ENCODE assay signal across 12 cellular contexts in genomic region chr2:237441605-237442004, GRCh38. TPM values are rescaled to one million over a fixed set of nuclear protein-coding genes. Genes with fewer than 3 reads are reported as not detected.
DNase-seq lines count a peak whose midpoint lies in the region; FAIRE-seq and TF ChIP-seq lines count a peak whose summit lies in the region.
"Had no signal": no experiment of that assay in that cellular context is flagged by ENCODE, and none has a peak within 500 bp of the region (broad histone marks: within the 10 kb centered on the region; RNA-seq: fewer than 3 reads in every experiment).

No MANE protein-coding gene starts in this region.

- H3K4me1 Mint-ChIP-seq in nephron progenitor cell = peaks cover 63% of the 10 kb centered on the region
- peaks cover 6% of the 10 kb centered on the region for H3K4me1 Mint-ChIP-seq in neural progenitor cell

- peak; percentile 40 for DNase-seq in Ammon's horn (ENCODE audit: low spot score)
- DNase-seq in SW480 (ENCODE audit: low spot score) = peak; percentile 54
- DNase-seq in cardiac fibroblast (ENCODE audit: low read depth in 2 of 2) = peak; percentile 70 to 85
- DNase-seq in nephron progenitor cell = no peak
- no peak for DNase-seq in pons (ENCODE audit: low spot score)
- DNase-seq in neural progenitor cell (ENCODE audit: low spot score) = no peak
- DNase-seq in NK-92 (lab: John Stamatoyannopoulos, UW; ENCODE audit: unreplicated experiment) = no peak
- no peak for DNase-seq in GM19239 (ENCODE audit: insufficient read length, low spot score)
- DNase-seq: DMS79, NCI-H345 had no signal

- H2AFZ ChIP-seq in neural progenitor cell (replicated peaks) = no peak overlapping the region

- no peak overlapping the region for H3K4me2 ChIP-seq in neural progenitor cell

- no peak overlapping the region for H3K4me3 ChIP-seq in cardiac fibroblast (replicated peaks in 1 of 2; ENCODE audit: low read depth in 2 of 2, low read length in 2 of 2)
- H3K4me3 ChIP-seq in neural progenitor cell = no peak overlapping the region

- no peaks in the 10 kb centered on the region for H3K36me3 ChIP-seq in neural progenitor cell

- H3K27me3 Mint-ChIP-seq in nephron progenitor cell (ENCODE audit: low read depth, poor library complexity) = no peaks in the 10 kb centered on the region
- peaks cover 4% of the 10 kb centered on the region for H3K27me3 Mint-ChIP-seq in neural progenitor cell (ENCODE audit: insufficient read depth, low read depth)

- TF ChIP-seq CTCF in cardiac fibroblast (IDR thresholded peaks at IDR 0.05; ENCODE audit: low read depth, low read length) = no peak
- no peak for TF ChIP-seq CTCF in nephron progenitor cell (IDR thresholded peaks at IDR 0.05)
- TF ChIP-seq CTCF in neural progenitor cell (IDR thresholded peaks at IDR 0.05) = no peak

- no peak overlapping the region for H3K27ac ChIP-seq in neural progenitor cell
- H3K27ac ChIP-seq: HL-60, VCaP had no signal

- H3K27ac Mint-ChIP-seq in nephron progenitor cell (peak overlapping the region; percentile 33), neural progenitor cell (no peak overlapping the region)

- no peaks in the 10 kb centered on the region for H4K20me1 ChIP-seq in neural progenitor cell (ENCODE audit: low read depth)

- no peaks in the 10 kb centered on the region for H3K9me3 ChIP-seq in neural progenitor cell (ENCODE audit: low read depth)

- H3F3A ChIP-seq in neural progenitor cell (ENCODE audit: low read depth) = no peaks in the 10 kb centered on the region

- H3K4me3 Mint-ChIP-seq in nephron progenitor cell (no peak overlapping the region), neural progenitor cell (no peak overlapping the region)

- H3K9ac ChIP-seq in neural progenitor cell = no peak overlapping the region

- no peaks in the 10 kb centered on the region for H3K27me3 ChIP-seq in neural progenitor cell

- H3K79me2 ChIP-seq in neural progenitor cell (ENCODE audit: low read depth) = no peaks in the 10 kb centered on the region

- H3K9me3 Mint-ChIP-seq in nephron progenitor cell (peaks cover 21% of the 10 kb centered on the region), neural progenitor cell (peaks cover 3% of the 10 kb centered on the region)

- no peak for FAIRE-seq in GM19239 (lab: Jason Lieb, UNC)

- H3K4me1 ChIP-seq in neural progenitor cell = no peaks in the 10 kb centered on the region

- peaks cover 4% of the 10 kb centered on the region for H3K36me3 Mint-ChIP-seq in nephron progenitor cell (ENCODE audit: low read depth)
- no peaks in the 10 kb centered on the region for H3K36me3 Mint-ChIP-seq in neural progenitor cell

RNA-seq across cellular contexts. Expression of gene COL6A3, which starts 27.6 kb away (rescaled TPM):
- total RNA-seq in neural progenitor cell (ENCODE audit: low replicate concordance) = 0.41 and 0.50 TPM in 2 replicates

RNA-seq across cellular contexts. Expression of gene MLPH, which starts 45.4 kb away (rescaled TPM):
- not detected in 2 replicates for total RNA-seq in neural progenitor cell (ENCODE audit: low replicate concordance)

Comparison
In these comparisons a context has a peak if more than half of its experiments do, and no peak if none do; other contexts are left out.
1. DNase-seq: peak in Ammon's horn (single experiment), SW480 (single experiment) and cardiac fibroblast (2 of 2); none in nephron progenitor cell (single experiment), pons (single experiment), neural progenitor cell (single experiment), NK-92 (single experiment) and GM19239 (single experiment).